In the genomic region with DNA sequence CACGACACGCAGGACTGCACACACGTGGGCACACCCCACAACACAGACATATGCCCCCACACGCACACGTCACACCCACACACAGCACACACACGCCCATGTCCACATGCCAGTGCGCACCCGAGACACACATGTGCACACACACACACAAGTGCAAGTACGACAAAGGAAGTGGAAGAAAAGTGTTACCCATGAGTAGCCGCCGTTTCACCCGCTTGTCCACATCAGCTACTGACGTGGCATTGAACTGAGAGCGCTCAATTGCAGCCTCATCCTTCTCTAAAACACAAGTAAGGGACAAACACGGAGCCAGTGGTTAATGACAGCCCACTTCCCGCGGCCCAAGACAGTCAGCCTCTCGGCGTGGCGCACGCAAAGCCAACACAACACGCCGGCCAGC, we compare ENCODE assay signal across 22 cellular contexts.
"Had no signal": no experiment of that assay in that cellular context is flagged by ENCODE, and none has a peak within 500 bp of the region (broad histone marks: within the 10 kb centered on the region; RNA-seq: fewer than 3 reads in every experiment).

No MANE protein-coding gene starts in this region.

- H3K9me3 ChIP-seq: SJSA1 had no signal

- H3K4me1 ChIP-seq: SJSA1 had no signal

- H3K36me3 ChIP-seq: SJSA1 had no signal

- FAIRE-seq: HTR-8/SVneo, RCC 7860 had no signal

- H3K27ac ChIP-seq: HL-60, SJSA1, SK-N-MC had no signal

- H3K4me3 ChIP-seq: SJSA1, SK-N-MC had no signal

- DNase-seq: KBM-7, MV-4-11, NCI-H1048, NCI-H1105, NCI-H1417, NCI-H1436 treated with DMSO at 0.1 percent for 48 hours, NCI-H1694, NCI-H187 treated with DMSO at 0.1 percent for 48 hours, NCI-H2081, NCI-H2107, NCI-H2227 treated with DMSO at 0.1 percent for 48 hours, NCI-H524, NCI-H526 treated with DMSO at 0.1 percent for 48 hours, NCI-H748 treated with DMSO at 0.1 percent for 48 hours, Right ventricle myocardium superior, RPMI8226, SIG-M5 had no signal
